1 cellular context compared by ENCODE assay signal in the genomic region with DNA sequence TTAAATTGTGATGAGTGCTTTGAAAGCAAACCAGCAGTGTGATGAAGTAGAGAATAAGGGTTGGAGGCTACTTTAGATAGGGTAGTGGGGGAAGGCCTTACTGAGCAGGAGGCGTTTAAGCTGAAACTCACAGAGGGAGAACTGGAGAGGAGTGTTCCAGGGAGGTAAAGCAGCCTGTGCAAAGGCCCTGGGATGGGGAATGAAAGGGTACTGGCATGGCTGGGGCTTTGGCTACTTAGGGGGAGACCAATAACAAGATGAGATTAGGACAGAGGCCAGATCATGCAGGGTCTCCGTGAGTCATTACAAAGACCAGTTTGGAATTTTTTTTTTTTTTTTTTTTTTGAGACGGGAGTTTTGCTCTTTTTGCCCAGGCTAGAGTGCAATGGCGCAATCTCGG.
TF ChIP-seq lines count a peak whose summit lies in the region.

No MANE protein-coding gene starts in this region.

TF ChIP-seq in IMR-90, 13 proteins besides CTCF, POLR2A, EP300 and RAD21:
- TF ChIP-seq, protein P1, sequence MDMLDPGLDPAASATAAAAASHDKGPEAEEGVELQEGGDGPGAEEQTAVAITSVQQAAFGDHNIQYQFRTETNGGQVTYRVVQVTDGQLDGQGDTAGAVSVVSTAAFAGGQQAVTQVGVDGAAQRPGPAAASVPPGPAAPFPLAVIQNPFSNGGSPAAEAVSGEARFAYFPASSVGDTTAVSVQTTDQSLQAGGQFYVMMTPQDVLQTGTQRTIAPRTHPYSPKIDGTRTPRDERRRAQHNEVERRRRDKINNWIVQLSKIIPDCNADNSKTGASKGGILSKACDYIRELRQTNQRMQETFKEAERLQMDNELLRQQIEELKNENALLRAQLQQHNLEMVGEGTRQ (IDR thresholded peaks at IDR 0.05; ENCODE audit: low read depth, low read length) = no peak
- no peak for TF ChIP-seq MAFK (IDR thresholded peaks at IDR 0.05; ENCODE audit: low read depth, low read length)
- TF ChIP-seq CEBPB (IDR thresholded peaks at IDR 0.05; ENCODE audit: low read depth, low read length) = no peak
- TF ChIP-seq, protein P2, sequence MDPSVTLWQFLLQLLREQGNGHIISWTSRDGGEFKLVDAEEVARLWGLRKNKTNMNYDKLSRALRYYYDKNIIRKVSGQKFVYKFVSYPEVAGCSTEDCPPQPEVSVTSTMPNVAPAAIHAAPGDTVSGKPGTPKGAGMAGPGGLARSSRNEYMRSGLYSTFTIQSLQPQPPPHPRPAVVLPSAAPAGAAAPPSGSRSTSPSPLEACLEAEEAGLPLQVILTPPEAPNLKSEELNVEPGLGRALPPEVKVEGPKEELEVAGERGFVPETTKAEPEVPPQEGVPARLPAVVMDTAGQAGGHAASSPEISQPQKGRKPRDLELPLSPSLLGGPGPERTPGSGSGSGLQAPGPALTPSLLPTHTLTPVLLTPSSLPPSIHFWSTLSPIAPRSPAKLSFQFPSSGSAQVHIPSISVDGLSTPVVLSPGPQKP (IDR thresholded peaks at IDR 0.05; ENCODE audit: borderline replicate concordance, low read depth, low read length) = no peak
- TF ChIP-seq CHD1 (IDR thresholded peaks at IDR 0.05; ENCODE audit: low read depth, low read length) = no peak
- no peak for TF ChIP-seq RCOR1 (IDR thresholded peaks at IDR 0.05; ENCODE audit: insufficient replicate concordance, low read length)
- no peak for TF ChIP-seq MAZ (IDR thresholded peaks at IDR 0.05; ENCODE audit: borderline replicate concordance, low read depth, low read length)
- TF ChIP-seq NFE2L2 (IDR thresholded peaks at IDR 0.05; ENCODE audit: low read depth, low read length) = no peak
- no peak for TF ChIP-seq RFX5 (IDR thresholded peaks at IDR 0.05; ENCODE audit: low read depth, low read length)
- no peak for TF ChIP-seq BHLHE40 (IDR thresholded peaks at IDR 0.05; ENCODE audit: low read depth, low read length)
- TF ChIP-seq MXI1 (IDR thresholded peaks at IDR 0.05; ENCODE audit: borderline replicate concordance, low read depth, low read length) = no peak
- TF ChIP-seq SMC3 (IDR thresholded peaks at IDR 0.05; ENCODE audit: low read depth, low read length) = no peak
- TF ChIP-seq FOS (IDR thresholded peaks at IDR 0.05; ENCODE audit: low read depth, low read length) = no peak
